In genomic region chr11:20522536-20522935, GRCh38 we compare ENCODE assay signal across 22 cellular contexts.
DNase-seq lines count a peak whose midpoint lies in the region; ATAC-seq, FAIRE-seq and TF ChIP-seq lines count a peak whose summit lies in the region.
"Had no signal": no experiment of that assay in that cellular context is flagged by ENCODE, and none has a peak within 500 bp of the region (broad histone marks: within the 10 kb centered on the region; RNA-seq: fewer than 3 reads in every experiment).

No MANE protein-coding gene starts in this region.

- TF ChIP-seq POLR2A in H1 (IDR thresholded peaks at IDR 0.05; ENCODE audit: control extremely low read depth in 1 of 2, low read depth in 2 of 2, low read length in 2 of 2) = no peak

- in situ Hi-C loops in mammary epithelial cell (cut with MboI; ENCODE audit: low sequenced_read_pairs in 2 of 2) = loop anchor here in 1 of 2 donors (25.0 kb wide), 1 partner anchor 90 kb away; no protein-coding TSS in a partner anchor

- dilution Hi-C loops in mammary epithelial cell (cut with HindIII; ENCODE audit: low sequenced_read_pairs) = no loop called here

- peak overlapping the region; percentile 51; the same call in 1 of the 2 replicates for H2BK12ac ChIP-seq in H1 (ENCODE audit: low read depth, low read length)

- peak; percentile 20 for DNase-seq in GM23338 (ENCODE audit: low spot score)
- DNase-seq in NCI-H146 treated with DMSO at 0.1 percent for 48 hours (lab: John Stamatoyannopoulos, UW; ENCODE audit: unreplicated experiment) = peak; percentile 80
- no peak for DNase-seq in H1 (ENCODE audit: low read depth in 1 of 2, low spot score in 2 of 2)
- DNase-seq in nephron progenitor cell = no peak
- DNase-seq in mammary epithelial cell = no peak
- no peak for DNase-seq in NCI-H226
- DNase-seq in left ventricle myocardium superior = no peak
- DNase-seq: CD8-positive, alpha-beta T cell; DMS79; HCEC 1CT; KBM-7; NCI-H1105 treated with DMSO at 0.1 percent for 48 hours; NCI-H2029 treated with DMSO at 0.1 percent for 48 hours; NCI-H2171; NCI-H446; NCI-H526 treated with DMSO at 0.1 percent for 48 hours; RPMI8226; SHP77 treated with DMSO at 0.1 percent for 48 hours; SK-N-SH; T-cell had no signal

- H2BK120ac ChIP-seq in H1 (replicated peaks; ENCODE audit: low read depth, low read length) = no peak overlapping the region

- no peaks in the 10 kb centered on the region for H3K79me1 ChIP-seq in H1 (ENCODE audit: low read depth, low read length)

- no peak overlapping the region for H3K4ac ChIP-seq in H1 (replicated peaks; ENCODE audit: insufficient read length, low read depth, low read length)

- no peaks in the 10 kb centered on the region for H4K20me1 ChIP-seq in GM23338 (replicated peaks; ENCODE audit: insufficient read depth)
- H4K20me1 ChIP-seq in H1 (replicated peaks in 1 of 2; ENCODE audit: control insufficient read depth in 1 of 2, insufficient read depth in 2 of 2, low read length in 2 of 2) = no peaks in the 10 kb centered on the region
- H4K20me1 ChIP-seq in mammary epithelial cell (ENCODE audit: insufficient read depth, low read length) = no peaks in the 10 kb centered on the region
- H4K20me1 ChIP-seq: BLaER1 treated with 17β-estradiol and CSF1 and Interleukin-3, amounts not matched to agents 10 nM and 100 nM had no signal

- H3K36me3 ChIP-seq in GM23338 (ENCODE audit: insufficient read depth) (no peaks in the 10 kb centered on the region), H1 (ENCODE audit: control insufficient read depth in 2 of 4, insufficient read depth in 4 of 4, low read length in 3 of 4) (no peaks in the 10 kb centered on the region), mammary epithelial cell (ENCODE audit: insufficient read depth, low read length) (no peaks in the 10 kb centered on the region)
- H3K36me3 ChIP-seq: BLaER1 treated with 17β-estradiol and CSF1 and Interleukin-3, amounts not matched to agents 10 nM and 100 nM had no signal

- CTCF ChIA-PET in H1 (lab: Charles Lee; ENCODE audit: partially characterized antibody) = interaction anchor here (0.9 to 1.5 kb wide), 4 partner anchors 10 to 87 kb away, joined by 3 to 5 read pairs (median 4); no protein-coding TSS in a partner anchor
- CTCF ChIA-PET in mammary epithelial cell (lab: Charles Lee; ENCODE audit: low non-redundant PET) = no interaction called here

- H3K56ac ChIP-seq in H1 (replicated peaks; ENCODE audit: insufficient read length, low read depth, low read length) = no peak overlapping the region

- H3F3A ChIP-seq in GM23338 (replicated peaks; ENCODE audit: low read depth) = no peaks in the 10 kb centered on the region

- no TSS peak for BruUV-seq in mammary epithelial cell (replicated peaks; lab: Mats Ljungman, UMichigan)

- H2BK5ac ChIP-seq in H1 (ENCODE audit: low read depth, low read length) = peak overlapping the region; percentile 20; the same call in 1 of the 2 replicates

- no peak overlapping the region for H3K18ac ChIP-seq in H1 (ENCODE audit: extremely low read depth, low read length)

- H3K4me3 Mint-ChIP-seq in GM23338 = no peak overlapping the region; the same call in 2 of the 3 replicates
- H3K4me3 Mint-ChIP-seq in nephron progenitor cell = no peak overlapping the region
- H3K4me3 Mint-ChIP-seq: CD8-positive, alpha-beta T cell; T-cell had no signal

- no peaks in the 10 kb centered on the region for H3K9me2 ChIP-seq in GM23338 (ENCODE audit: insufficient read depth)
- H3K9me2 ChIP-seq: SK-N-SH had no signal

- POLR2A ChIA-PET in H1 (lab: Charles Lee; ENCODE audit: partially characterized antibody) = interaction anchor here (0.6 to 1.3 kb wide), 2 partner anchors 10 to 72 kb away, joined by 3 read pairs; no protein-coding TSS in a partner anchor

- H3K79me2 ChIP-seq in GM23338 (replicated peaks; ENCODE audit: insufficient read depth) (no peaks in the 10 kb centered on the region), H1 (ENCODE audit: control insufficient read depth in 1 of 2, insufficient read depth in 2 of 2, low read length in 2 of 2) (no peaks in the 10 kb centered on the region), mammary epithelial cell (ENCODE audit: insufficient read depth, low read length) (no peaks in the 10 kb centered on the region)

- TF ChIP-seq RAD21 in H1 (IDR thresholded peaks at IDR 0.05 in 1 of 2, conservative IDR thresholded peaks at IDR 0.05 in 1 of 2; ENCODE audit: low read depth in 2 of 2, low read length in 2 of 2) = no peak

- no peak overlapping the region for H4K91ac ChIP-seq in H1 (replicated peaks; ENCODE audit: insufficient read length, low read length)

- H3K27me3 ChIP-seq in GM23338 (ENCODE audit: insufficient read depth) (no peaks in the 10 kb centered on the region), H1 (replicated peaks in 1 of 4; ENCODE audit: control insufficient read depth in 3 of 4, extremely low read depth in 1 of 4, insufficient read depth in 3 of 4, low read length in 3 of 4) (peaks cover 0 to 4% (median 1%) of the 10 kb centered on the region in 4 experiments; a peak in 1 of 7 replicates), mammary epithelial cell (ENCODE audit: insufficient read depth, low read length) (no peaks in the 10 kb centered on the region)
- H3K27me3 ChIP-seq: BLaER1 treated with 17β-estradiol and CSF1 and Interleukin-3, amounts not matched to agents 10 nM and 100 nM had no signal

- H4K8ac ChIP-seq in H1 (ENCODE audit: extremely low read depth, insufficient read depth, low read length) = no peak overlapping the region

- intact Hi-C loops in mammary epithelial cell (cut with micrococcal nuclease) (no loop called here), left ventricle myocardium superior (cut with micrococcal nuclease) (no loop called here)

- no peak overlapping the region for H2BK20ac ChIP-seq in H1 (ENCODE audit: low read length)

- TF ChIP-seq CTCF in GM23338 (conservative IDR thresholded peaks at IDR 0.05; ENCODE audit: low read depth in 2 of 2) (no peak), H1 (IDR thresholded peaks at IDR 0.05; ENCODE audit: control extremely low read depth in 1 of 3, insufficient read depth in 1 of 3, low read depth in 1 of 3, low read length in 3 of 3) (no peak), nephron progenitor cell (IDR thresholded peaks at IDR 0.05) (no peak), mammary epithelial cell (conservative IDR thresholded peaks at IDR 0.05 in 1 of 2, IDR thresholded peaks at IDR 0.05 in 1 of 2; ENCODE audit: extremely low read depth in 1 of 2, insufficient read depth in 1 of 2, low read depth in 1 of 2, low read length in 2 of 2) (no peak)

- H3K4me1 ChIP-seq in GM23338 (ENCODE audit: insufficient read depth) (peaks cover 14% of the 10 kb centered on the region), H1 (replicated peaks in 1 of 4; ENCODE audit: control insufficient read depth in 3 of 4, insufficient read depth in 4 of 4, low read length in 3 of 4) (peaks cover 0 to 8% (median 1%) of the 10 kb centered on the region in 4 experiments; a peak in 2 of 7 replicates), mammary epithelial cell (ENCODE audit: insufficient read depth, low read length) (no peaks in the 10 kb centered on the region)
- H3K4me1 ChIP-seq: BLaER1 treated with 17β-estradiol and CSF1 and Interleukin-3, amounts not matched to agents 10 nM and 100 nM had no signal

- no peak for TF ChIP-seq EP300 in H1 (IDR thresholded peaks at IDR 0.05; ENCODE audit: borderline replicate concordance in 1 of 2, low read depth in 2 of 2, low read length in 2 of 2)

- H4K5ac ChIP-seq in H1 (ENCODE audit: insufficient read length, low read depth, low read length) = no peak overlapping the region

- peak; percentile 97 for ATAC-seq in GM23338
- ATAC-seq in left ventricle myocardium superior = no peak
- ATAC-seq: CD8-positive, alpha-beta T cell; T-cell had no signal

- H3K4me2 ChIP-seq in GM23338 (0 out of 2 replicates have a peak overlapping the region, but pooled peaks have one; percentile 35), H1 (ENCODE audit: insufficient read depth in 1 of 2, low read depth in 2 of 2, low read length in 2 of 2) (peak overlapping the region; percentile 4 to 17; a peak in 3 of 4 replicates), mammary epithelial cell (ENCODE audit: insufficient read depth, low read depth, low read length) (no peak overlapping the region)
- H3K4me2 ChIP-seq: BLaER1 treated with 17β-estradiol and CSF1 and Interleukin-3, amounts not matched to agents 10 nM and 100 nM; SK-N-SH had no signal

- H2AFZ ChIP-seq in GM23338 = no peak overlapping the region
- H2AFZ ChIP-seq in H1 (ENCODE audit: low read length) = no peak overlapping the region
- no peak overlapping the region for H2AFZ ChIP-seq in mammary epithelial cell (ENCODE audit: low read depth, low read length)

- H3K27me3 Mint-ChIP-seq in GM23338 (ENCODE audit: insufficient read depth, low read depth, poor library complexity) = peaks cover 3% of the 10 kb centered on the region
- no peaks in the 10 kb centered on the region for H3K27me3 Mint-ChIP-seq in nephron progenitor cell (ENCODE audit: low read depth, poor library complexity)

- 0 out of 2 replicates have a peak overlapping the region, but pooled peaks have one; percentile 36 for H2BK15ac ChIP-seq in H1 (ENCODE audit: low read length)

- no peaks in the 10 kb centered on the region for H3K36me3 Mint-ChIP-seq in GM23338 (ENCODE audit: low read depth)
- no peaks in the 10 kb centered on the region for H3K36me3 Mint-ChIP-seq in nephron progenitor cell (ENCODE audit: low read depth)
- H3K36me3 Mint-ChIP-seq: CD8-positive, alpha-beta T cell; T-cell had no signal

- H3K4me1 Mint-ChIP-seq in GM23338 = peaks cover 24% of the 10 kb centered on the region
- no peaks in the 10 kb centered on the region for H3K4me1 Mint-ChIP-seq in nephron progenitor cell
- H3K4me1 Mint-ChIP-seq: T-cell had no signal

- H3K9me3 ChIP-seq in H1 (ENCODE audit: insufficient read depth in 2 of 2, low read depth in 1 of 2, low read length in 1 of 2) (no peaks in the 10 kb centered on the region), mammary epithelial cell (replicated peaks; ENCODE audit: insufficient read depth, low read length) (no peaks in the 10 kb centered on the region)
- H3K9me3 ChIP-seq: BLaER1 treated with 17β-estradiol and CSF1 and Interleukin-3, amounts not matched to agents 10 nM and 100 nM; SK-N-SH had no signal

- H3K23me2 ChIP-seq in H1 (ENCODE audit: low read depth, low read length) = no peaks in the 10 kb centered on the region; the same call in 1 of the 2 replicates

- 27% methylated on average over 1 of the region's 1 CpG; no CpG with 5 or more reads in 1 of the 2 experiments for WGBS in H1 (ENCODE audit: extremely low coverage in 1 of 2, insufficient coverage in 1 of 2, insufficient read length in 1 of 2, insufficient replicate concordance in 2 of 2, low coverage in 1 of 2, low lambda C conversion rate in 2 of 2, missing lambda C conversion rate in 1 of 2), 2 experiments
- 50% methylated on average over 1 of the region's 1 CpG for WGBS in mammary epithelial cell (ENCODE audit: low coverage, missing lambda C conversion rate)

- H3K4me3 ChIP-seq in GM23338 (no peak overlapping the region), H1 (ENCODE audit: extremely low read depth in 1 of 4, insufficient read depth in 2 of 4, low read depth in 3 of 4, low read length in 4 of 4) (peak overlapping the region in 1 of 4 experiments; percentile 8; a peak in 1 of 8 replicates), mammary epithelial cell (replicated peaks in 1 of 3; ENCODE audit: insufficient read depth in 1 of 3, low read depth in 2 of 3, low read length in 3 of 3) (no peak overlapping the region)
- H3K4me3 ChIP-seq: BLaER1 treated with 17β-estradiol and CSF1 and Interleukin-3, amounts not matched to agents 10 nM and 100 nM had no signal

- H2AK5ac ChIP-seq in H1 (ENCODE audit: low read depth, low read length) = no peak overlapping the region

- H3K9ac ChIP-seq in H1 (replicated peaks in 1 of 4; ENCODE audit: extremely low read depth in 1 of 4, low read depth in 3 of 4, low read length in 3 of 4) (no peak overlapping the region), mammary epithelial cell (ENCODE audit: insufficient read depth, low read length) (no peak overlapping the region)
- H3K9ac ChIP-seq: BLaER1 treated with 17β-estradiol and CSF1 and Interleukin-3, amounts not matched to agents 10 nM and 100 nM; SK-N-SH had no signal

- no peaks in the 10 kb centered on the region; the same call in 2 of the 3 replicates for H3K9me3 Mint-ChIP-seq in GM23338
- H3K9me3 Mint-ChIP-seq in nephron progenitor cell = no peaks in the 10 kb centered on the region
- H3K9me3 Mint-ChIP-seq: CD8-positive, alpha-beta T cell; T-cell had no signal

- H3K23ac ChIP-seq in H1 (ENCODE audit: insufficient read length) = no peak overlapping the region

- H3K27ac ChIP-seq in GM23338 (ENCODE audit: low read depth) (no peak overlapping the region), H1 (ENCODE audit: low read depth, low read length) (no peak overlapping the region), mammary epithelial cell (ENCODE audit: insufficient read depth, low read depth, low read length) (no peak overlapping the region)
- H3K27ac ChIP-seq: BLaER1 treated with 17β-estradiol and CSF1 and Interleukin-3, amounts not matched to agents 10 nM and 100 nM had no signal

- FAIRE-seq in H1 (lab: Jason Lieb, UNC) = no peak
- FAIRE-seq: D721Med had no signal

- H3K27ac Mint-ChIP-seq in GM23338 (no peak overlapping the region), nephron progenitor cell (peak overlapping the region; percentile 16)
- H3K27ac Mint-ChIP-seq: CD8-positive, alpha-beta T cell; T-cell had no signal

- H3K14ac ChIP-seq in H1 (ENCODE audit: insufficient read length) = no peak overlapping the region

Comparison
In these comparisons a context has a peak if more than half of its experiments do, and no peak if none do; other contexts are left out.
1. DNase-seq: peak in GM23338 (single experiment) and NCI-H146 treated with DMSO at 0.1 percent for 48 hours (single experiment); none in H1 (0 of 2), nephron progenitor cell (single experiment), mammary epithelial cell (single experiment), NCI-H226 (single experiment) and left ventricle myocardium superior (single experiment).